ENCODE assay signal across 8 cellular contexts in genomic region chr3:185935465-185936263, GRCh38. TPM values are rescaled to one million over a fixed set of nuclear protein-coding genes. Genes with fewer than 3 reads are reported as not detected.
DNase-seq lines count a peak whose midpoint lies in the region; ATAC-seq, FAIRE-seq and TF ChIP-seq lines count a peak whose summit lies in the region.

No MANE protein-coding gene starts in this region.

- CTCF ChIA-PET in AG04449 (lab: Yijun Ruan, JAX): interaction anchor here (0.9 to 1.9 kb wide), 6 partner anchors 8 to 679 kb away, joined by 3 to 9 read pairs (median 4); no protein-coding TSS in a partner anchor
- CTCF ChIA-PET in K562 (lab: Yijun Ruan, JAX; ENCODE audit: low intra/inter-chr PET ratio): interaction anchor here (0.6 kb wide), 1 partner anchor 158 kb away, joined by 3 read pairs; no protein-coding TSS in a partner anchor

- H2AK5ac ChIP-seq in mesendoderm (ENCODE audit: low read length): no peak overlapping the region

- peaks cover 15% of the 10 kb centered on the region for H3K9me3 Mint-ChIP-seq in HFFc6

- H3K27ac ChIP-seq in K562 (ENCODE audit: extremely low read depth, low read depth, low read length): peak overlapping the region; percentile 100
- no peak overlapping the region for H3K27ac ChIP-seq in mesendoderm (ENCODE audit: low read depth, low read length)

- peak overlapping the region; percentile 99 for H3K4me3 ChIP-seq in AG04449 (ENCODE audit: low read depth, low read length)
- H3K4me3 ChIP-seq in K562: peak overlapping the region; percentile 99
- peak overlapping the region; percentile 100 for H3K4me3 ChIP-seq in mesendoderm (ENCODE audit: low read length)

- H3K9me3 ChIP-seq in K562 (replicated peaks; ENCODE audit: control insufficient read depth, insufficient read depth, low read depth, low read length): no peaks in the 10 kb centered on the region; the same call in 1 of the 2 replicates

- no peak overlapping the region for H2BK120ac ChIP-seq in mesendoderm (ENCODE audit: low read depth, low read length)

- peak overlapping the region; percentile 90 for H3K23ac ChIP-seq in mesendoderm (ENCODE audit: low read length)

- no peak overlapping the region for H4K5ac ChIP-seq in mesendoderm (ENCODE audit: low read length)

- WGBS in K562 (ENCODE audit: insufficient coverage, low coverage, missing lambda C conversion rate): 0% methylated on average over 11 of the region's 11 CpGs
- no CpG with 5 or more reads among the region's 11 CpGs for WGBS in mesendoderm (ENCODE audit: extremely low coverage, insufficient coverage, low lambda C conversion rate)

- H2BK15ac ChIP-seq in mesendoderm (replicated peaks; ENCODE audit: low read depth): no peak overlapping the region

- no peak overlapping the region for H3K18ac ChIP-seq in mesendoderm (ENCODE audit: low read length)

- H3K56ac ChIP-seq in mesendoderm (ENCODE audit: low read length): peak overlapping the region; percentile 69

- H3K27me3 ChIP-seq in K562 (ENCODE audit: control insufficient read depth in 2 of 2, insufficient read depth in 2 of 2, low read length in 2 of 2): no peaks in the 10 kb centered on the region
- no peaks in the 10 kb centered on the region for H3K27me3 ChIP-seq in mesendoderm (ENCODE audit: insufficient read depth, low read length, poor library complexity)

- peaks cover 62% of the 10 kb centered on the region for H3K4me1 Mint-ChIP-seq in HFFc6 (ENCODE audit: low read depth)

- H3K36me3 ChIP-seq in K562 (ENCODE audit: control insufficient read depth, insufficient read depth, low read length): peaks cover 63% of the 10 kb centered on the region
- H3K36me3 ChIP-seq in mesendoderm (ENCODE audit: control insufficient read depth, insufficient read depth, low read length): no peaks in the 10 kb centered on the region

- ATAC-seq in K562 (peak; percentile 19), GM18909 (IDR thresholded peaks at IDR 0.05; ENCODE audit: poor library complexity, unreplicated experiment) (no peak), GM21528 (IDR thresholded peaks at IDR 0.05; ENCODE audit: low FRiP score, unreplicated experiment) (no peak)

- no peak overlapping the region for H2BK5ac ChIP-seq in mesendoderm (ENCODE audit: low read length)

- DNase-seq in AG04449 (ENCODE audit: low read depth, low spot score): no peak
- DNase-seq in HFFc6: no peak
- peak in 3 of 4 experiments; percentile 31 to 39 (median 33) for DNase-seq in K562 (ENCODE audit: extremely low read depth in 1 of 4, low spot score in 3 of 4)
- DNase-seq in mesendoderm: peak; percentile 45
- DNase-seq in posterior vena cava (ENCODE audit: low spot score): no peak
- DNase-seq in SW480 (ENCODE audit: low spot score): no peak

- peaks cover 53% of the 10 kb centered on the region for H3K36me3 Mint-ChIP-seq in HFFc6 (ENCODE audit: low read depth)

- TF ChIP-seq CTCF in AG04449 (IDR thresholded peaks at IDR 0.05; ENCODE audit: insufficient read depth, low read length, missing control alignments): no peak
- TF ChIP-seq CTCF in HFFc6 (IDR thresholded peaks at IDR 0.05): no peak
- TF ChIP-seq CTCF in K562 (IDR thresholded peaks at IDR 0.05 in 2 of 3, conservative IDR thresholded peaks at IDR 0.05 in 1 of 3; ENCODE audit: insufficient read depth in 2 of 3, low read depth in 1 of 3, low read length in 3 of 3): no peak

- no peak for TF ChIP-seq RAD21 in K562 (CRISPR knock-in tag; conservative IDR thresholded peaks at IDR 0.05 in 1 of 2, IDR thresholded peaks at IDR 0.05 in 1 of 2)

- H3K9ac ChIP-seq in K562 (ENCODE audit: insufficient read depth in 1 of 2, low read depth in 2 of 2, low read length in 2 of 2): peak overlapping the region; percentile 37 to 100
- H3K9ac ChIP-seq in mesendoderm (ENCODE audit: low read length): peak overlapping the region; percentile 100

- H3K4me3 Mint-ChIP-seq in HFFc6: peak overlapping the region; percentile 100

- FAIRE-seq in K562 (lab: Jason Lieb, UNC): peak; percentile 58

- peaks cover 72% of the 10 kb centered on the region for H3K79me2 ChIP-seq in K562 (ENCODE audit: control insufficient read depth, insufficient read depth, low read length)
- H3K79me2 ChIP-seq in mesendoderm (ENCODE audit: control insufficient read depth, insufficient read depth, low read length): peaks cover 66% of the 10 kb centered on the region

- H2AFZ ChIP-seq in K562 (ENCODE audit: low read depth, low read length): no peak overlapping the region

- no TSS peak for BruUV-seq in K562 (replicated peaks; lab: Mats Ljungman, UMichigan)

- H3K9me1 ChIP-seq in K562 (ENCODE audit: control insufficient read depth, insufficient read depth, low read length): no peaks in the 10 kb centered on the region

- H4K20me1 ChIP-seq in K562 (replicated peaks; ENCODE audit: control insufficient read depth, insufficient read depth, low read length): peaks cover 69% of the 10 kb centered on the region

- H3K27me3 Mint-ChIP-seq in HFFc6 (ENCODE audit: insufficient read depth): peaks cover 12% of the 10 kb centered on the region

- TF ChIP-seq POLR2A in K562 (conservative IDR thresholded peaks at IDR 0.05): no peak

- TF ChIP-seq EP300 in K562 (IDR thresholded peaks at IDR 0.05; ENCODE audit: low read length): no peak

- POLR2A ChIA-PET in AG04449 (lab: Yijun Ruan, JAX) (no interaction called here), K562 (lab: Yijun Ruan, JAX) (interaction anchor here (0.6 to 3.5 kb wide), 15 partner anchors 9 to 498 kb away, joined by 3 to 61 read pairs (median 4); partner anchors contain the start of gene ETV5)

- in situ Hi-C loops in K562 (cut with MboI): no loop called here

- no peaks in the 10 kb centered on the region for H3K79me1 ChIP-seq in mesendoderm (ENCODE audit: low read length)

- H3K4ac ChIP-seq in mesendoderm (ENCODE audit: low read depth, low read length): no peak overlapping the region

- intact Hi-C loops in K562 (cut with micrococcal nuclease): loop anchor here (2.0 to 5.0 kb wide), 2 partner anchors 113 to 203 kb away; no protein-coding TSS in a partner anchor
- intact Hi-C loops in posterior vena cava (cut with DNase I): no loop called here

- H3K4me2 ChIP-seq in K562 (ENCODE audit: insufficient read depth, low read length) (peak overlapping the region; percentile 100), mesendoderm (ENCODE audit: low read length) (peak overlapping the region; percentile 84)

- no peak overlapping the region for H4K8ac ChIP-seq in mesendoderm (ENCODE audit: low read depth, low read length)

- H3K4me1 ChIP-seq in K562 (replicated peaks in 1 of 2; ENCODE audit: control insufficient read depth in 2 of 2, insufficient read depth in 2 of 2, low read length in 2 of 2) (peaks cover 3 to 29% of the 10 kb centered on the region in 2 experiments; a peak in 4 of 5 replicates), mesendoderm (ENCODE audit: control insufficient read depth, low read depth, low read length) (peaks cover 6% of the 10 kb centered on the region)

- peak overlapping the region; percentile 100 for H3K27ac Mint-ChIP-seq in HFFc6

TF ChIP-seq in K562, 482 proteins besides CTCF, POLR2A, EP300 and RAD21 (continues in another document):
- TF ChIP-seq MTA2 (IDR thresholded peaks at IDR 0.05; ENCODE audit: low read depth): no peak
- TF ChIP-seq POLR2G (IDR thresholded peaks at IDR 0.05; ENCODE audit: low read depth, low read length): peak; percentile 45
- TF ChIP-seq, protein P1, sequence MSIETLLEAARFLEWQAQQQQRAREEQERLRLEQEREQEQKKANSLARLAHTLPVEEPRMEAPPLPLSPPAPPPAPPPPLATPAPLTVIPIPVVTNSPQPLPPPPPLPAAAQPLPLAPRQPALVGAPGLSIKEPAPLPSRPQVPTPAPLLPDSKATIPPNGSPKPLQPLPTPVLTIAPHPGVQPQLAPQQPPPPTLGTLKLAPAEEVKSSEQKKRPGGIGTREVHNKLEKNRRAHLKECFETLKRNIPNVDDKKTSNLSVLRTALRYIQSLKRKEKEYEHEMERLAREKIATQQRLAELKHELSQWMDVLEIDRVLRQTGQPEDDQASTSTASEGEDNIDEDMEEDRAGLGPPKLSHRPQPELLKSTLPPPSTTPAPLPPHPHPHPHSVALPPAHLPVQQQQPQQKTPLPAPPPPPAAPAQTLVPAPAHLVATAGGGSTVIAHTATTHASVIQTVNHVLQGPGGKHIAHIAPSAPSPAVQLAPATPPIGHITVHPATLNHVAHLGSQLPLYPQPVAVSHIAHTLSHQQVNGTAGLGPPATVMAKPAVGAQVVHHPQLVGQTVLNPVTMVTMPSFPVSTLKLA (conservative IDR thresholded peaks at IDR 0.05): peak; percentile 49 to 54; a peak in 2 of 4 replicates
- TF ChIP-seq TBL1XR1 (IDR thresholded peaks at IDR 0.05; ENCODE audit: low read length in 2 of 2): peak in 1 of 2 experiments; percentile 17; a peak in 1 of 4 replicates
- peak; percentile 24 to 46; a peak in 2 of 4 replicates for TF ChIP-seq SIN3A (IDR thresholded peaks at IDR 0.05; ENCODE audit: borderline replicate concordance in 2 of 2, control insufficient read depth in 1 of 2, low read depth in 2 of 2, low read length in 2 of 2)
- peak; percentile 14; the same call in 1 of the 2 replicates for TF ChIP-seq ZNF316 (IDR thresholded peaks at IDR 0.05)
- TF ChIP-seq CEBPB (tag; IDR thresholded peaks at IDR 0.05): peak; percentile 55; the same call in 1 of the 2 replicates
- TF ChIP-seq CHD1 (IDR thresholded peaks at IDR 0.05; ENCODE audit: low read length): peak; percentile 38

RNA-seq across cellular contexts. Expression of gene TRA2B, which starts 2.1 kb away (rescaled TPM):
- total RNA-seq in HFFc6 (2021; fragmentation: NEBNext Ultra II Directional; extraction: Animal tissue kit (Norgen Biotek cat#: 25700)): 100 to 1,000 TPM; 116 to 151 (median 141) TPM
- 267 and 677 TPM in 2 replicates for total RNA-seq in K562 (2011; cell fraction: chromatin; rRNA removed; ENCODE audit: low replicate concordance)
- total RNA-seq in K562 (2011; cell fraction: nucleolus; rRNA removed): 155 and 196 TPM in 2 replicates
- 358 and 568 TPM in 2 replicates for total RNA-seq in K562 (2011; cell fraction: nucleoplasm; rRNA removed)
- total RNA-seq in K562 (2014; rRNA removed) (345 and 451 TPM in 2 replicates), K562 (2014; rRNA removed; fragmentation: Illumina TruSeq; extraction: Trizol) (278 and 286 TPM in 2 replicates), K562 (2015; rRNA removed; fragmentation: Illumina TruSeq; extraction: Trizol) (385 and 411 TPM in 2 replicates), K562 (2021) (244 and 254 TPM in 2 replicates), posterior vena cava (10 to 100 TPM; 84.5 to 98.2 TPM)
- polyA plus RNA-seq in K562 (2011; rRNA removed) (224 and 295 TPM in 2 replicates), K562 (2014; fragmentation: Illumina TruSeq; extraction: Trizol) (285 and 300 TPM in 2 replicates), K562 (2014; fragmentation: Nextera tagmentation; extraction: Ambion mirVana) (100 to 1,000 TPM; 105 to 132 TPM), K562 (2014; rRNA removed) (260 and 286 TPM in 2 replicates)
- 154 and 160 TPM in 2 replicates for polyA plus RNA-seq in K562 (2011; cell fraction: cytosol; rRNA removed)
- polyA plus RNA-seq in K562 (2011; cell fraction: nucleus; rRNA removed): 311 and 318 TPM in 2 replicates
- polyA plus RNA-seq in K562 (2012): 166 and 283 TPM in 2 replicates
- 355 and 364 TPM in 2 replicates for polyA minus RNA-seq in K562 (2011; rRNA and poly(A)+ RNA removed)
- polyA minus RNA-seq in K562 (2011; cell fraction: cytosol; rRNA and poly(A)+ RNA removed): 218 and 232 TPM in 2 replicates
- polyA minus RNA-seq in K562 (2011; cell fraction: nucleus; rRNA and poly(A)+ RNA removed): 402 and 570 TPM in 2 replicates
- 384 TPM for polyA plus RNA-seq in mesendoderm (2013, experiment 1 of 2)
- polyA plus RNA-seq in mesendoderm (2013, experiment 2 of 2): 371 TPM

Comparison
In these comparisons a context has a peak if more than half of its experiments do, and no peak if none do; other contexts are left out.
1. DNase-seq: peak in K562 (3 of 4) and mesendoderm (single experiment); none in AG04449 (single experiment), HFFc6 (single experiment), posterior vena cava (single experiment) and SW480 (single experiment).
2. Peak in every context shown above with its lines, with median percentiles within 50 percentile points of each other: H3K4me3 ChIP-seq.